Comparison of ENCODE assay signal across 12 cellular contexts in genomic region chr1:56515898-56516538, GRCh38.
A peak's percentile ranks its signal among the peaks of the same experiment; 100 is the strongest.
DNase-seq lines count a peak whose midpoint lies in the region; ATAC-seq, FAIRE-seq and TF ChIP-seq lines count a peak whose summit lies in the region.
"Had no signal": no experiment of that assay in that cellular context is flagged by ENCODE, and none has a peak within 500 bp of the region (broad histone marks: within the 10 kb centered on the region; RNA-seq: fewer than 3 reads in every experiment).

No MANE protein-coding gene starts in this region.

- ATAC-seq in HG02852 (IDR thresholded peaks at IDR 0.05; ENCODE audit: unreplicated experiment) (peak; percentile 8), K562 (peak; percentile 22), lung (ENCODE audit: insufficient read depth, low FRiP score) (no peak)
- ATAC-seq in natural killer cell treated with Interleukin-12 subunit alpha and Interleukin-12 subunit beta and Interleukin-15 and Interleukin-18, amount 100 ng/mL, for 72 hours = no peak
- ATAC-seq: T-cell had no signal

- H3K9ac ChIP-seq in K562 (ENCODE audit: insufficient read depth in 1 of 2, low read depth in 2 of 2, low read length in 2 of 2) = peak overlapping the region in 1 of 2 experiments; percentile 63; a peak in 1 of 4 replicates

- intact Hi-C loops in K562 (cut with micrococcal nuclease) (loop anchor here (2.0 kb wide), 1 partner anchor 13 kb away; no protein-coding TSS in a partner anchor), thyroid gland (cut with DNase I) (no loop called here)

- in situ Hi-C loops in K562 (cut with MboI) = no loop called here

- H3K27ac ChIP-seq in K562 (ENCODE audit: extremely low read depth, low read depth, low read length) = peak overlapping the region; percentile 86; the same call in 2 of the 3 replicates
- H3K27ac ChIP-seq in lung (ENCODE audit: low read depth in 1 of 2, low read length in 1 of 2) = peak overlapping the region; percentile 28 to 74
- H3K27ac ChIP-seq in thyroid gland = peak overlapping the region; percentile 66 to 83 (median 78)
- H3K27ac ChIP-seq: coronary artery had no signal

- no peaks in the 10 kb centered on the region for H3K4me1 Mint-ChIP-seq in natural killer cell treated with Interleukin-12 subunit alpha and Interleukin-12 subunit beta and Interleukin-15 and Interleukin-18, amount 100 ng/mL, for 72 hours (ENCODE audit: low read depth in 2 of 2)
- H3K4me1 Mint-ChIP-seq: T-cell had no signal

- no TSS peak for BruUV-seq in K562 (replicated peaks; lab: Mats Ljungman, UMichigan)

- H3K4me1 ChIP-seq in K562 (replicated peaks in 1 of 2; ENCODE audit: control insufficient read depth in 2 of 2, insufficient read depth in 2 of 2, low read length in 2 of 2) (peaks cover 11 to 41% of the 10 kb centered on the region in 2 experiments; a peak in 4 of 5 replicates), lung (ENCODE audit: control insufficient read depth in 2 of 2, insufficient read depth in 2 of 2, low read length in 2 of 2) (peaks cover 13 to 32% of the 10 kb centered on the region in 2 donors), thyroid gland (peaks cover 82 to 84% of the 10 kb centered on the region in 2 donors), BE2C (no peaks in the 10 kb centered on the region)

- POLR2A ChIA-PET in K562 (lab: Yijun Ruan, JAX) = interaction anchor here (2.0 kb wide), 1 partner anchor 13 kb away, joined by 12 read pairs; no protein-coding TSS in a partner anchor

- 48% methylated on average over 4 of the region's 4 CpGs for WGBS in K562 (ENCODE audit: insufficient coverage, low coverage, missing lambda C conversion rate)
- 84 to 94% methylated on average over 4 of the region's 4 CpGs for WGBS in lung, 2 donors
- WGBS in thyroid gland, 2 donors = 80 to 93% methylated on average over 4 of the region's 4 CpGs

- H3K4me3 ChIP-seq in K562 (no peak overlapping the region), lung (no peak overlapping the region), thyroid gland (replicated peaks in 1 of 3) (no peak overlapping the region), BE2C (ENCODE audit: low read depth, low read length) (no peak overlapping the region)
- H3K4me3 ChIP-seq: coronary artery had no signal

- TF ChIP-seq CTCF in K562 (IDR thresholded peaks at IDR 0.05 in 2 of 3, conservative IDR thresholded peaks at IDR 0.05 in 1 of 3; ENCODE audit: insufficient read depth in 2 of 3, low read depth in 1 of 3, low read length in 3 of 3) = no peak
- no peak for TF ChIP-seq CTCF in lung (IDR thresholded peaks at IDR 0.05; ENCODE audit: control extremely low read depth, extremely low read depth)
- no peak for TF ChIP-seq CTCF in thyroid gland (IDR thresholded peaks at IDR 0.05)
- TF ChIP-seq CTCF in BE2C (IDR thresholded peaks at IDR 0.05; ENCODE audit: low read depth, low read length) = no peak

- H3K9me3 ChIP-seq in K562 (replicated peaks; ENCODE audit: control insufficient read depth, insufficient read depth, low read depth, low read length) (no peaks in the 10 kb centered on the region), lung (ENCODE audit: control insufficient read depth in 2 of 2, insufficient read depth in 1 of 2, low read length in 1 of 2) (no peaks in the 10 kb centered on the region), thyroid gland (no peaks in the 10 kb centered on the region), BE2C (no peaks in the 10 kb centered on the region)

- H3K79me2 ChIP-seq in K562 (ENCODE audit: control insufficient read depth, insufficient read depth, low read length) = no peaks in the 10 kb centered on the region

- CTCF ChIA-PET in K562 (lab: Yijun Ruan, JAX; ENCODE audit: low intra/inter-chr PET ratio) = no interaction called here

- no peak overlapping the region for H3K4me3 Mint-ChIP-seq in natural killer cell treated with Interleukin-12 subunit alpha and Interleukin-12 subunit beta and Interleukin-15 and Interleukin-18, amount 100 ng/mL, for 72 hours
- H3K4me3 Mint-ChIP-seq: T-cell had no signal

- no peak overlapping the region for H3K27ac Mint-ChIP-seq in natural killer cell treated with Interleukin-12 subunit alpha and Interleukin-12 subunit beta and Interleukin-15 and Interleukin-18, amount 100 ng/mL, for 72 hours
- H3K27ac Mint-ChIP-seq: T-cell had no signal

- H3K4me2 ChIP-seq in K562 (ENCODE audit: insufficient read depth, low read length) = peak overlapping the region; percentile 58

- H3K27me3 ChIP-seq in K562 (ENCODE audit: control insufficient read depth in 2 of 2, insufficient read depth in 2 of 2, low read length in 2 of 2) (no peaks in the 10 kb centered on the region), lung (ENCODE audit: control insufficient read depth, insufficient read depth) (no peaks in the 10 kb centered on the region), thyroid gland (no peaks in the 10 kb centered on the region), BE2C (no peaks in the 10 kb centered on the region)

- H3K9me3 Mint-ChIP-seq in natural killer cell treated with Interleukin-12 subunit alpha and Interleukin-12 subunit beta and Interleukin-15 and Interleukin-18, amount 100 ng/mL, for 72 hours = no peaks in the 10 kb centered on the region
- H3K9me3 Mint-ChIP-seq: naive B cell, T-cell had no signal

- H3K36me3 ChIP-seq in K562 (ENCODE audit: control insufficient read depth, insufficient read depth, low read length) = no peaks in the 10 kb centered on the region
- H3K36me3 ChIP-seq in lung (ENCODE audit: control insufficient read depth in 2 of 2, insufficient read depth in 2 of 2, low read length in 2 of 2) = peaks cover 5 to 13% of the 10 kb centered on the region in 2 donors
- peaks cover 18 to 50% of the 10 kb centered on the region in 2 donors for H3K36me3 ChIP-seq in thyroid gland
- H3K36me3 ChIP-seq in BE2C = no peaks in the 10 kb centered on the region

- no peaks in the 10 kb centered on the region for H3K9me1 ChIP-seq in K562 (ENCODE audit: control insufficient read depth, insufficient read depth, low read length)

- H3K36me3 Mint-ChIP-seq in natural killer cell treated with Interleukin-12 subunit alpha and Interleukin-12 subunit beta and Interleukin-15 and Interleukin-18, amount 100 ng/mL, for 72 hours = no peaks in the 10 kb centered on the region
- H3K36me3 Mint-ChIP-seq: T-cell had no signal

- no peak overlapping the region for H2AFZ ChIP-seq in K562 (ENCODE audit: low read depth, low read length)

- TF ChIP-seq POLR2A in K562 (conservative IDR thresholded peaks at IDR 0.05) = no peak
- TF ChIP-seq POLR2A in thyroid gland (IDR thresholded peaks at IDR 0.05) = no peak

- TF ChIP-seq EP300 in K562 (IDR thresholded peaks at IDR 0.05; ENCODE audit: low read length) = no peak

- peaks cover 8 to 18% of the 10 kb centered on the region in 2 donors for H3K27me3 Mint-ChIP-seq in natural killer cell treated with Interleukin-12 subunit alpha and Interleukin-12 subunit beta and Interleukin-15 and Interleukin-18, amount 100 ng/mL, for 72 hours
- H3K27me3 Mint-ChIP-seq: naive B cell, T-cell had no signal

- FAIRE-seq in K562 (lab: Jason Lieb, UNC) = no peak

- no peaks in the 10 kb centered on the region; the same call in 1 of the 2 replicates for H4K20me1 ChIP-seq in K562 (replicated peaks; ENCODE audit: control insufficient read depth, insufficient read depth, low read length)

- no peak for TF ChIP-seq RAD21 in K562 (CRISPR knock-in tag; conservative IDR thresholded peaks at IDR 0.05 in 1 of 2, IDR thresholded peaks at IDR 0.05 in 1 of 2)

- DNase-seq in K562 (ENCODE audit: extremely low read depth in 1 of 4, low spot score in 3 of 4) = no peak
- DNase-seq in lung (ENCODE audit: low spot score) = no peak
- no peak for DNase-seq in thyroid gland
- DNase-seq in Ammon's horn (ENCODE audit: low spot score) = no peak
- DNase-seq in COLO829 (ENCODE audit: low spot score) = no peak
- DNase-seq in BE2C = no peak
- no peak for DNase-seq in natural killer cell treated with Interleukin-12 subunit alpha and Interleukin-12 subunit beta and Interleukin-15 and Interleukin-18, amount 100 ng/mL, for 72 hours (ENCODE audit: low spot score)
- DNase-seq: NCI-H2171 treated with DMSO at 0.1 percent for 48 hours had no signal

TF ChIP-seq in K562, 482 proteins besides CTCF, POLR2A, EP300 and RAD21 (continues in another document):
- peak; percentile 67 for TF ChIP-seq ATF3 (IDR thresholded peaks at IDR 0.05)
- TF ChIP-seq ATF3 (CRISPR knock-in tag; conservative IDR thresholded peaks at IDR 0.05) = no peak
- TF ChIP-seq ZBTB43 (CRISPR knock-in tag; IDR thresholded peaks at IDR 0.05) = no peak
- TF ChIP-seq MEF2D (tag; conservative IDR thresholded peaks at IDR 0.05; ENCODE audit: low read depth) = 0 out of 2 replicates have a peak, but pooled peaks have one; percentile 2
- 0 out of 2 replicates have a peak, but pooled peaks have one; percentile 38 for TF ChIP-seq ZNF589 (CRISPR knock-in tag; IDR thresholded peaks at IDR 0.05; ENCODE audit: low read depth)
- peak; percentile 24; the same call in 1 of the 2 replicates for TF ChIP-seq ZBTB2 (IDR thresholded peaks at IDR 0.05)
- no peak for TF ChIP-seq CREM (IDR thresholded peaks at IDR 0.05; ENCODE audit: low read depth)

Comparison
In these comparisons a context has a peak if more than half of its experiments do, and no peak if none do; other contexts are left out.
1. ATAC-seq: peak in HG02852 (single experiment) and K562 (single experiment); none in lung (single experiment) and natural killer cell treated with Interleukin-12 subunit alpha and Interleukin-12 subunit beta and Interleukin-15 and Interleukin-18, amount 100 ng/mL, for 72 hours (0 of 2).
2. Peak in every context shown above with its lines, with median percentiles within 50 percentile points of each other: H3K27ac ChIP-seq.